Comparison of ENCODE assay signal across 8 cellular contexts in the genomic region with DNA sequence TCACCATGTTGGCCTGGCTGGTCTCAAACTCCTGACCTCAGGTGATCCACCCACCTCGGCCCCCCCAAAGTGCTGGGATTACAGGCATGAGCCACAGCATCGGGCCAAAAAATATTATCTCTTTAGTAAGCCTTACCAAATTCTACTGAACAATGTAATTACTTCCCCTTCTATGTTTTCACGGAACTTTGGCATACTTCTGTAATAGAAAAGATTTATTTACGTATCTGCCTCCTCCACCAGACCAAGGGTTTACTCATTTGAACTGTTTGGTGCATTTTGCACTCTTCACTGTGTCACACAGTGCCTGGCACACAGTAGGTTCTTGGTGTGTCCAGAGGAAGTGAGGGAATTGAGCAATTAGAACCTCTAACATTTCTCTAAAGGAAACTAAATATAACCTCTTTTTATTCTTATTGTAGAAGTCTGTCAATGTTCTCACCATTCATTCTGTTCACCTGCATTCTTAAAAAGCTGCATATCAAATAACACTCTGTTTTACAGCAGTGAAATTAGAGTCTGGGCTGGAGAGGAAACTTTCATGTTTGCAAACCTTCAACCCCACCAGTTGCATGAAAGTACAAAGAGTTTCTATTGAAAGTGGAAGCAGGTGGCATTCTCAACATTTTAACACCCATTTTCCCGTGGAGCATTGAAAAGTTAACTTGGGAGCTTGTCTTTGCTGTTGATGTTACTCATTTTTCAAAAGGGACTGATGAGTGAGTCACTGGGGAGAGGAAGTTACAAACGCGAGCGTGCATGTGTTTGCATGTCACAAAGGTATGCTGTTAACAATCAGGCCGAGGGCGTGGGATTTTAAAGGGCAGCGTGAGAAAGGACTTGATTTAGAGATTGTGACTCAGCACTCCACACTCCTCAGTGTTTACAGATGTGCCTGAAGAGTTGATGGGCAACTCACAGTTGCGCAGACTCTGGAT.
DNase-seq lines count a peak whose midpoint lies in the region; ATAC-seq and TF ChIP-seq lines count a peak whose summit lies in the region.

No MANE protein-coding gene starts in this region.

- no peaks in the 10 kb centered on the region for H3K36me3 ChIP-seq in mammary epithelial cell (ENCODE audit: insufficient read depth, low read length)
- H3K36me3 ChIP-seq in mesodermal cell (ENCODE audit: control insufficient read depth, insufficient read depth, low read length) = no peaks in the 10 kb centered on the region

- no peaks in the 10 kb centered on the region for H3K79me2 ChIP-seq in mammary epithelial cell (ENCODE audit: insufficient read depth, low read length)

- ATAC-seq in HG03196 (IDR thresholded peaks at IDR 0.05; ENCODE audit: unreplicated experiment) (no peak), GM21576 (IDR thresholded peaks at IDR 0.05; ENCODE audit: unreplicated experiment) (no peak)

- H3K4me3 ChIP-seq in mammary epithelial cell (replicated peaks in 1 of 3; ENCODE audit: insufficient read depth in 1 of 3, low read depth in 2 of 3, low read length in 3 of 3) (no peak overlapping the region), mesodermal cell (ENCODE audit: extremely low read depth, insufficient read depth, low read length, poor library complexity, severe bottlenecking) (no peak overlapping the region)

- 13% methylated on average over 12 of the region's 12 CpGs for WGBS in mammary epithelial cell (ENCODE audit: low coverage, missing lambda C conversion rate)
- WGBS in mesodermal cell (ENCODE audit: insufficient coverage in 2 of 2), 2 experiments = 44 to 59% methylated on average over 6 to 9 of the region's 12 CpGs

- CTCF ChIA-PET in mammary epithelial cell (lab: Charles Lee; ENCODE audit: low non-redundant PET) = no interaction called here

- peaks cover 25% of the 10 kb centered on the region for H3K4me1 ChIP-seq in mammary epithelial cell (ENCODE audit: insufficient read depth, low read length)
- peaks cover 20% of the 10 kb centered on the region for H3K4me1 ChIP-seq in mesodermal cell (ENCODE audit: control insufficient read depth, insufficient read depth, low read length, poor library complexity, severe bottlenecking)

- H3K9me3 ChIP-seq in mammary epithelial cell (replicated peaks; ENCODE audit: insufficient read depth, low read length) = no peaks in the 10 kb centered on the region
- no peaks in the 10 kb centered on the region for H3K9me3 ChIP-seq in mesodermal cell (ENCODE audit: control insufficient read depth, low read length)

- dilution Hi-C loops in mammary epithelial cell (cut with HindIII; ENCODE audit: low sequenced_read_pairs) = no loop called here

- DNase-seq in Caki2 (ENCODE audit: low read depth) (peak; percentile 92), LHCN-M2 (ENCODE audit: low read depth) (peak; percentile 53), mammary epithelial cell (peak; percentile 99), GM19238 (ENCODE audit: insufficient read length, low spot score) (no peak)
- DNase-seq in stimulated activated CD4-positive, alpha-beta T cell treated with anti-CD3 and anti-CD28 coated beads, Interleukin-1b, Interleukin-23, amount 100 ng/mL, for 48 hours = no peak

- H2AFZ ChIP-seq in mammary epithelial cell (ENCODE audit: low read depth, low read length) = no peak overlapping the region

- H3K9ac ChIP-seq in mammary epithelial cell (ENCODE audit: insufficient read depth, low read length) = peak overlapping the region; percentile 15

- H3K4me2 ChIP-seq in mammary epithelial cell (ENCODE audit: insufficient read depth, low read depth, low read length) = peak overlapping the region; percentile 58

- no peaks in the 10 kb centered on the region for H3K27me3 ChIP-seq in mammary epithelial cell (ENCODE audit: insufficient read depth, low read length)

- in situ Hi-C loops in Caki2 (cut with HindIII; ENCODE audit: low pct_unique_long_range_greater_than_20kb, low sequenced_read_pairs) (no loop called here), mammary epithelial cell (cut with MboI; ENCODE audit: low sequenced_read_pairs in 2 of 2) (no loop called here)

- H4K20me1 ChIP-seq in mammary epithelial cell (ENCODE audit: insufficient read depth, low read length) = no peaks in the 10 kb centered on the region

- BruUV-seq in mammary epithelial cell (replicated peaks; lab: Mats Ljungman, UMichigan) = no TSS peak

- intact Hi-C loops in mammary epithelial cell (cut with micrococcal nuclease) = no loop called here

- H3K27ac ChIP-seq in mammary epithelial cell (ENCODE audit: insufficient read depth, low read depth, low read length) (peak overlapping the region; percentile 82), mesodermal cell (ENCODE audit: low read depth, low read length, severe bottlenecking) (peak overlapping the region; percentile 55)

- TF ChIP-seq CTCF in mammary epithelial cell (conservative IDR thresholded peaks at IDR 0.05 in 1 of 2, IDR thresholded peaks at IDR 0.05 in 1 of 2; ENCODE audit: extremely low read depth in 1 of 2, insufficient read depth in 1 of 2, low read depth in 1 of 2, low read length in 2 of 2) = no peak

Comparison
In these comparisons a context has a peak if more than half of its experiments do, and no peak if none do; other contexts are left out.
1. DNase-seq: peak in Caki2 (single experiment), LHCN-M2 (single experiment) and mammary epithelial cell (single experiment); none in GM19238 (single experiment) and stimulated activated CD4-positive, alpha-beta T cell treated with anti-CD3 and anti-CD28 coated beads, Interleukin-1b, Interleukin-23, amount 100 ng/mL, for 48 hours (single experiment).